ENCODE assay signal across 34 cellular contexts in the genomic region with DNA sequence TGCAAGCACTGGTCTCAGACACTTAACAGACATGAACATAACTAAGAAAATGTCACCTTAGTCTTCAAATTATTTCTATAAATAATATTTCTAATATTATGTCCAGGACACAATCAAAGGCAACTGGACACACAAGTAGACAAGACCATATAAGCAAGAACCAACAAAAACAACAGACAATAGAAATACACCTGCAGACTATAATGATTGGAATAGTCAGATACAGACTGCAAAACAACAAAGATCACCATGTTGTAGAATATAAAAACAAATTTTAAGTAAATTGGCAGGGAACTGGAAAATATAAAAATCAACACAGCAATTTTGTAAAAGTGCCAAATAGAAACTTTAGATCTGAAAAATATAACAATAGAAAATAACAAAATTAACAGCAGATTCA.
"Had no signal": no experiment of that assay in that cellular context is flagged by ENCODE, and none has a peak within 500 bp of the region (broad histone marks: within the 10 kb centered on the region; RNA-seq: fewer than 3 reads in every experiment).

No MANE protein-coding gene starts in this region.

- DNase-seq: Karpas-422, Kasumi-1, MG63, MM.1S, MV-4-11, NCI-H1048, NCI-H1092, NCI-H1092 treated with DMSO at 0.1 percent for 48 hours, NCI-H1105, NCI-H1105 treated with DMSO at 0.1 percent for 48 hours, NCI-H1417, NCI-H1417 treated with DMSO at 0.1 percent for 48 hours, NCI-H1436, NCI-H1436 treated with DMSO at 0.1 percent for 48 hours, NCI-H146, NCI-H1694, NCI-H1694 treated with DMSO at 0.1 percent for 48 hours, NCI-H187, NCI-H187 treated with DMSO at 0.1 percent for 48 hours, NCI-H1930, NCI-H2029, NCI-H2029 treated with DMSO at 0.1 percent for 48 hours, NCI-H2081, NCI-H2081 treated with DMSO at 0.1 percent for 48 hours, NCI-H2107, NCI-H2171, NCI-H2171 treated with DMSO at 0.1 percent for 48 hours, NCI-H2227 treated with DMSO at 0.1 percent for 48 hours, NCI-H226, NCI-H345, NCI-H446, NCI-H446 treated with DMSO at 0.1 percent for 48 hours, NCI-H510A, NCI-H510A treated with DMSO at 0.1 percent for 48 hours had no signal

- H3K36me3 ChIP-seq: MG63 had no signal

- H3K4me3 ChIP-seq: MG63 had no signal
